27 cellular contexts compared by ENCODE assay signal in the genomic region with DNA sequence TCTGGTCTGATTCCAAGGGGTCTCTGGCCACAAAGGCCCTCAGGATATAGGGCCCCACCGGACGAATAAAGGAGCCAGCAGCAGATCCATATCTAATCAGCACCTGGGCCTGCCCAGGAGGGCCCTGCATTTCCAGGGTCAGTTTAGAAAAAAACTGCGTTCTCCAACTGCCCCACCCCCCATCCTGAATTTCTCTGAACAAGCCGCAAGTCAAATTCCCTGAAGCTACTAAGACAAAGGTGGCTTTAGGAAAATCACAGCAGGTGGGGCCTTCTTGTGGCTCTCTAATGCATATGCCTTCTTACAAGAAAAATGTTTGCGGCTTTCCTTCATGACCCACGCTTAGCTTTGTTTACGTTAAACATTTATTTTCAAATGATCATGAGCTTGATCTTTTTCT.
A peak's percentile ranks its signal among the peaks of the same experiment; 100 is the strongest.
DNase-seq lines count a peak whose midpoint lies in the region; ATAC-seq, FAIRE-seq and TF ChIP-seq lines count a peak whose summit lies in the region.
"Had no signal": no experiment of that assay in that cellular context is flagged by ENCODE, and none has a peak within 500 bp of the region (broad histone marks: within the 10 kb centered on the region; RNA-seq: fewer than 3 reads in every experiment).

No MANE protein-coding gene starts in this region.

- H2BK12ac ChIP-seq in H1 (ENCODE audit: low read depth, low read length): no peak overlapping the region
- H2BK12ac ChIP-seq in trophoblast cell (ENCODE audit: low read length): no peak overlapping the region

- no peak overlapping the region for H2AFZ ChIP-seq in H1 (ENCODE audit: low read length)
- H2AFZ ChIP-seq in trophoblast cell (ENCODE audit: insufficient read depth, low read length, poor library complexity): no peak overlapping the region

- H3K36me3 ChIP-seq in HEK293 (ENCODE audit: control insufficient read depth in 2 of 2, insufficient read depth in 1 of 2, low read length in 2 of 2) (no peaks in the 10 kb centered on the region), H1 (ENCODE audit: control insufficient read depth in 2 of 4, insufficient read depth in 4 of 4, low read length in 3 of 4) (no peaks in the 10 kb centered on the region), trophoblast cell (ENCODE audit: control insufficient read depth in 1 of 2, insufficient read depth in 2 of 2, low read length in 2 of 2) (no peaks in the 10 kb centered on the region)
- H3K36me3 ChIP-seq: left lung, spleen had no signal

- H2BK5ac ChIP-seq in H1 (ENCODE audit: low read depth, low read length): no peak overlapping the region
- H2BK5ac ChIP-seq in trophoblast cell (ENCODE audit: low read depth, low read length, poor library complexity): no peak overlapping the region

- intact Hi-C loops in activated T-helper 1 cell treated with anti-CD3 and anti-CD28 coated beads, Interleukin-12 subunit alpha, Interleukin-12 subunit beta, Interleukin-2, Interleukin-4 antibody, amounts not matched to agents 30 ng/mL and 10 ng/mL and 1 ng/mL, durations not matched to agents 14 hours and 24 hours and 36 hours (cut with micrococcal nuclease): no loop called here

- H2AK5ac ChIP-seq in H1 (ENCODE audit: low read depth, low read length) (no peak overlapping the region), trophoblast cell (ENCODE audit: low read length) (no peak overlapping the region)

- no peaks in the 10 kb centered on the region for H3K9me3 ChIP-seq in HEK293 (ENCODE audit: control insufficient read depth, insufficient read depth, low read depth, low read length)
- H3K9me3 ChIP-seq in H1 (ENCODE audit: insufficient read depth in 2 of 2, low read depth in 1 of 2, low read length in 1 of 2): no peaks in the 10 kb centered on the region
- no peaks in the 10 kb centered on the region for H3K9me3 ChIP-seq in trophoblast cell (ENCODE audit: insufficient read depth, low read depth, low read length)
- H3K9me3 ChIP-seq: left lung, spleen had no signal

- H2BK15ac ChIP-seq in H1 (ENCODE audit: low read length): no peak overlapping the region

- no peak overlapping the region for H2BK20ac ChIP-seq in H1 (ENCODE audit: low read length)

- WGBS in H1 (ENCODE audit: extremely low coverage in 1 of 2, insufficient coverage in 1 of 2, insufficient read length in 1 of 2, insufficient replicate concordance in 2 of 2, low coverage in 1 of 2, low lambda C conversion rate in 2 of 2, missing lambda C conversion rate in 1 of 2), 2 experiments: 0% methylated on average over 5 of the region's 7 CpGs; no CpG with 5 or more reads in 1 of the 2 experiments
- no CpG with 5 or more reads among the region's 7 CpGs for WGBS in trophoblast cell (ENCODE audit: extremely low coverage, insufficient coverage, insufficient read length)

- H3K14ac ChIP-seq in H1 (ENCODE audit: insufficient read length): no peak overlapping the region
- no peak overlapping the region for H3K14ac ChIP-seq in trophoblast cell (ENCODE audit: low read length)

- H3K4me1 ChIP-seq in HEK293 (ENCODE audit: control insufficient read depth, insufficient read depth, low read length) (no peaks in the 10 kb centered on the region), H1 (replicated peaks in 1 of 4; ENCODE audit: control insufficient read depth in 3 of 4, insufficient read depth in 4 of 4, low read length in 3 of 4) (peaks cover 4 to 26% (median 13%) of the 10 kb centered on the region in 4 experiments; a peak in 6 of 7 replicates), trophoblast cell (ENCODE audit: control insufficient read depth in 1 of 2, insufficient read depth in 2 of 2, low read length in 2 of 2) (peaks cover 0 to 4% of the 10 kb centered on the region in 2 experiments)
- H3K4me1 ChIP-seq: left lung, spleen had no signal

- H4K12ac ChIP-seq in trophoblast cell (ENCODE audit: low read depth, low read length): no peak overlapping the region

- no peaks in the 10 kb centered on the region for H3K36me3 Mint-ChIP-seq in activated T-helper 1 cell treated with anti-CD3 and anti-CD28 coated beads, Interleukin-12 subunit alpha, Interleukin-12 subunit beta, Interleukin-2, Interleukin-4 antibody, amounts not matched to agents 30 ng/mL and 10 ng/mL and 1 ng/mL, durations not matched to agents 14 hours and 24 hours and 36 hours (ENCODE audit: low read depth)
- H3K36me3 Mint-ChIP-seq: mesothelial cell of epicardium; stimulated activated memory B cell treated with anti-CD40 and anti-IgM and Interleukin-4, amounts not matched to agents 10 μg/mL and 1 μg/mL and 100 μg/mL, for 72 hours had no signal

- no peaks in the 10 kb centered on the region for H3K23me2 ChIP-seq in H1 (ENCODE audit: low read depth, low read length)

- no peaks in the 10 kb centered on the region for H3K4me1 Mint-ChIP-seq in activated T-helper 1 cell treated with anti-CD3 and anti-CD28 coated beads, Interleukin-12 subunit alpha, Interleukin-12 subunit beta, Interleukin-2, Interleukin-4 antibody, amounts not matched to agents 30 ng/mL and 10 ng/mL and 1 ng/mL, durations not matched to agents 14 hours and 24 hours and 36 hours (ENCODE audit: low read depth)

- H4K8ac ChIP-seq in H1 (ENCODE audit: extremely low read depth, insufficient read depth, low read length) (no peak overlapping the region), trophoblast cell (ENCODE audit: low read depth, low read length) (no peak overlapping the region)

- POLR2A ChIA-PET in HEK293 (lab: Yijun Ruan, JAX): no interaction called here
- POLR2A ChIA-PET in H1 (lab: Charles Lee; ENCODE audit: partially characterized antibody): interaction anchor here (0.9 to 1.7 kb wide), 3 partner anchors 21 to 365 kb away, joined by 3 to 5 read pairs (median 3); a partner anchor contains a TSS

- ATAC-seq in HG02798 (IDR thresholded peaks at IDR 0.05; ENCODE audit: poor library complexity, unreplicated experiment): no peak
- ATAC-seq: activated CD4-positive, alpha-beta T cell treated with anti-CD3 and anti-CD28 coated beads for 36 hours; GM12878; HCT116; left lung; naive thymus-derived CD4-positive, alpha-beta T cell; stimulated activated memory B cell treated with anti-CD40 and anti-IgM and Interleukin-4, amounts not matched to agents 10 μg/mL and 1 μg/mL and 100 μg/mL, for 72 hours had no signal

- H3K4me3 ChIP-seq in HEK293 (ENCODE audit: low read depth, low read length) (no peak overlapping the region), H1 (ENCODE audit: extremely low read depth in 1 of 4, insufficient read depth in 2 of 4, low read depth in 3 of 4, low read length in 4 of 4) (peak overlapping the region; percentile 7 to 57 (median 20); a peak in 5 of 8 replicates), trophoblast cell (ENCODE audit: low read depth, low read length) (no peak overlapping the region)
- H3K4me3 ChIP-seq: BLaER1 treated with 17β-estradiol and CSF1 and Interleukin-3, amounts not matched to agents 10 nM and 100 nM; GM12878; left lung; spleen had no signal

- no peaks in the 10 kb centered on the region for H3K9me3 Mint-ChIP-seq in activated T-helper 1 cell treated with anti-CD3 and anti-CD28 coated beads, Interleukin-12 subunit alpha, Interleukin-12 subunit beta, Interleukin-2, Interleukin-4 antibody, amounts not matched to agents 30 ng/mL and 10 ng/mL and 1 ng/mL, durations not matched to agents 14 hours and 24 hours and 36 hours
- H3K9me3 Mint-ChIP-seq: stimulated activated memory B cell treated with anti-CD40 and anti-IgM and Interleukin-4, amounts not matched to agents 10 μg/mL and 1 μg/mL and 100 μg/mL, for 72 hours had no signal

- TF ChIP-seq POLR2A in H1 (IDR thresholded peaks at IDR 0.05; ENCODE audit: control extremely low read depth in 1 of 2, low read depth in 2 of 2, low read length in 2 of 2): no peak

- CTCF ChIA-PET in HEK293 (lab: Yijun Ruan, JAX): interaction anchor here (0.6 to 1.5 kb wide), 4 partner anchors 9 to 219 kb away, joined by 3 to 5 read pairs (median 4); no protein-coding TSS in a partner anchor
- CTCF ChIA-PET in H1 (lab: Charles Lee; ENCODE audit: partially characterized antibody): interaction anchor here (1.1 to 1.7 kb wide), 5 partner anchors 14 to 214 kb away, joined by 3 to 5 read pairs (median 5); no protein-coding TSS in a partner anchor

- H2BK120ac ChIP-seq in H1 (replicated peaks; ENCODE audit: low read depth, low read length) (no peak overlapping the region), trophoblast cell (ENCODE audit: insufficient read depth, low read length, poor library complexity) (no peak overlapping the region)

- H3K9ac ChIP-seq in H1 (replicated peaks in 1 of 4; ENCODE audit: extremely low read depth in 1 of 4, low read depth in 3 of 4, low read length in 3 of 4) (no peak overlapping the region), trophoblast cell (ENCODE audit: low read length) (no peak overlapping the region)
- H3K9ac ChIP-seq: BLaER1 treated with 17β-estradiol and CSF1 and Interleukin-3, amounts not matched to agents 10 nM and 100 nM had no signal

- H3K27me3 ChIP-seq in H1 (replicated peaks in 1 of 4; ENCODE audit: control insufficient read depth in 3 of 4, extremely low read depth in 1 of 4, insufficient read depth in 3 of 4, low read length in 3 of 4) (peaks cover 0 to 2% (median 0%) of the 10 kb centered on the region in 4 experiments; a peak in 3 of 7 replicates), trophoblast cell (ENCODE audit: insufficient read depth, low read length) (no peaks in the 10 kb centered on the region)

- H3K18ac ChIP-seq in H1 (ENCODE audit: extremely low read depth, low read length): no peak overlapping the region
- H3K18ac ChIP-seq in trophoblast cell (ENCODE audit: low read length): no peak overlapping the region

- H3K4me2 ChIP-seq in H1 (ENCODE audit: insufficient read depth in 1 of 2, low read depth in 2 of 2, low read length in 2 of 2) (peak overlapping the region; percentile 64 to 81; a peak in 3 of 4 replicates), trophoblast cell (ENCODE audit: low read length) (no peak overlapping the region)
- H3K4me2 ChIP-seq: BLaER1 treated with 17β-estradiol and CSF1 and Interleukin-3, amounts not matched to agents 10 nM and 100 nM had no signal

- H3K4ac ChIP-seq in H1 (replicated peaks; ENCODE audit: insufficient read length, low read depth, low read length): no peak overlapping the region
- H3K4ac ChIP-seq in trophoblast cell (ENCODE audit: low read depth, low read length): no peak overlapping the region

- H3K4me3 Mint-ChIP-seq in activated T-helper 1 cell treated with anti-CD3 and anti-CD28 coated beads, Interleukin-12 subunit alpha, Interleukin-12 subunit beta, Interleukin-2, Interleukin-4 antibody, amounts not matched to agents 30 ng/mL and 10 ng/mL and 1 ng/mL, durations not matched to agents 14 hours and 24 hours and 36 hours: no peak overlapping the region
- H3K4me3 Mint-ChIP-seq: activated CD4-positive, alpha-beta T cell treated with anti-CD3 and anti-CD28 coated beads for 36 hours; mesothelial cell of epicardium; naive thymus-derived CD4-positive, alpha-beta T cell; stimulated activated memory B cell treated with anti-CD40 and anti-IgM and Interleukin-4, amounts not matched to agents 10 μg/mL and 1 μg/mL and 100 μg/mL, for 72 hours had no signal

- TF ChIP-seq RAD21 in H1 (IDR thresholded peaks at IDR 0.05 in 1 of 2, conservative IDR thresholded peaks at IDR 0.05 in 1 of 2; ENCODE audit: low read depth in 2 of 2, low read length in 2 of 2): no peak

- H3K27ac ChIP-seq in HEK293 (ENCODE audit: extremely low read depth, low read depth, low read length) (no peak overlapping the region), H1 (ENCODE audit: low read depth, low read length) (no peak overlapping the region), trophoblast cell (ENCODE audit: low read depth, low read length) (peak overlapping the region; percentile 10)
- H3K27ac ChIP-seq: BLaER1 treated with 17β-estradiol and CSF1 and Interleukin-3, amounts not matched to agents 10 nM and 100 nM; left lung; spleen had no signal

- no peak overlapping the region for H3K27ac Mint-ChIP-seq in activated T-helper 1 cell treated with anti-CD3 and anti-CD28 coated beads, Interleukin-12 subunit alpha, Interleukin-12 subunit beta, Interleukin-2, Interleukin-4 antibody, amounts not matched to agents 30 ng/mL and 10 ng/mL and 1 ng/mL, durations not matched to agents 14 hours and 24 hours and 36 hours
- H3K27ac Mint-ChIP-seq: activated CD4-positive, alpha-beta T cell treated with anti-CD3 and anti-CD28 coated beads for 36 hours; mesothelial cell of epicardium; naive thymus-derived CD4-positive, alpha-beta T cell had no signal

- FAIRE-seq in H1 (lab: Jason Lieb, UNC): peak; percentile 98
- FAIRE-seq: colon, GM12878, RCC 7860 had no signal

- no peak overlapping the region for H3K56ac ChIP-seq in H1 (replicated peaks; ENCODE audit: insufficient read length, low read depth, low read length)

- H3K79me2 ChIP-seq in H1 (ENCODE audit: control insufficient read depth in 1 of 2, insufficient read depth in 2 of 2, low read length in 2 of 2): no peaks in the 10 kb centered on the region
- H3K79me2 ChIP-seq in trophoblast cell (ENCODE audit: control insufficient read depth, insufficient read depth, low read length, poor library complexity): no peaks in the 10 kb centered on the region

- peak in 1 of 2 experiments; percentile 68; a peak in 1 of 3 replicates for TF ChIP-seq EP300 in H1 (IDR thresholded peaks at IDR 0.05; ENCODE audit: borderline replicate concordance in 1 of 2, low read depth in 2 of 2, low read length in 2 of 2)

- DNase-seq in H1 (ENCODE audit: low read depth in 1 of 2, low spot score in 2 of 2) (peak in 1 of 2 experiments; percentile 55), islet precursor cell (peak; percentile 74), trophoblast cell (peak in 1 of 2 donors; percentile 29), NCI-H2107 (lab: John Stamatoyannopoulos, UW) (no peak), GM13977 (ENCODE audit: low spot score) (no peak)
- DNase-seq in activated T-helper 1 cell treated with anti-CD3 and anti-CD28 coated beads, Interleukin-12 subunit alpha, Interleukin-12 subunit beta, Interleukin-2, Interleukin-4 antibody, amounts not matched to agents 30 ng/mL and 10 ng/mL and 1 ng/mL, durations not matched to agents 14 hours and 24 hours and 36 hours (ENCODE audit: low spot score): no peak
- DNase-seq: ACHN; activated CD4-positive, alpha-beta T cell treated with anti-CD3 and anti-CD28 coated beads for 36 hours; activated CD8-positive, alpha-beta memory T cell treated with anti-CD3 and anti-CD28 coated beads for 24 hours; activated T-cell treated with anti-CD3 and anti-CD28 coated beads, Interleukin-2, amount 50 U/mL, for 1 hour; DND-41; KBM-7; left lung; naive thymus-derived CD4-positive, alpha-beta T cell; NCI-H2171; NCI-H526 treated with DMSO at 0.1 percent for 48 hours; spleen; stimulated activated CD4-positive, alpha-beta T cell treated with anti-CD3 and anti-CD28 coated beads, Interleukin-2, amount 100 ng/mL, for 48 hours had no signal

- no peaks in the 10 kb centered on the region for H4K20me1 ChIP-seq in H1 (replicated peaks in 1 of 2; ENCODE audit: control insufficient read depth in 1 of 2, insufficient read depth in 2 of 2, low read length in 2 of 2)

- H3K79me1 ChIP-seq in H1 (ENCODE audit: low read depth, low read length): no peaks in the 10 kb centered on the region
- no peaks in the 10 kb centered on the region for H3K79me1 ChIP-seq in trophoblast cell (ENCODE audit: low read length)

- TF ChIP-seq CTCF in HEK293 (tag by site-specific recombination; IDR thresholded peaks at IDR 0.05) (no peak), H1 (IDR thresholded peaks at IDR 0.05; ENCODE audit: control extremely low read depth in 1 of 3, insufficient read depth in 1 of 3, low read depth in 1 of 3, low read length in 3 of 3) (no peak), GM13977 (IDR thresholded peaks at IDR 0.05; ENCODE audit: extremely low read depth, insufficient read depth, missing control alignments) (no peak)

- H4K91ac ChIP-seq in H1 (replicated peaks; ENCODE audit: insufficient read length, low read length) (no peak overlapping the region), trophoblast cell (ENCODE audit: low read depth, low read length) (no peak overlapping the region)

- in situ Hi-C loops in GM13977 (cut with MboI; ENCODE audit: low pct_unique_long_range_greater_than_20kb, low sequenced_read_pairs, unreplicated experiment): no loop called here

- H3K27me3 Mint-ChIP-seq in activated T-helper 1 cell treated with anti-CD3 and anti-CD28 coated beads, Interleukin-12 subunit alpha, Interleukin-12 subunit beta, Interleukin-2, Interleukin-4 antibody, amounts not matched to agents 30 ng/mL and 10 ng/mL and 1 ng/mL, durations not matched to agents 14 hours and 24 hours and 36 hours (ENCODE audit: insufficient read depth): no peaks in the 10 kb centered on the region
- H3K27me3 Mint-ChIP-seq: activated CD4-positive, alpha-beta T cell treated with anti-CD3 and anti-CD28 coated beads for 36 hours; naive thymus-derived CD4-positive, alpha-beta T cell; stimulated activated memory B cell treated with anti-CD40 and anti-IgM and Interleukin-4, amounts not matched to agents 10 μg/mL and 1 μg/mL and 100 μg/mL, for 72 hours had no signal

- H4K5ac ChIP-seq in H1 (ENCODE audit: insufficient read length, low read depth, low read length): no peak overlapping the region

- no peak overlapping the region for H3K23ac ChIP-seq in H1 (ENCODE audit: insufficient read length)
- no peak overlapping the region for H3K23ac ChIP-seq in trophoblast cell (ENCODE audit: low read length)

Comparison
In these comparisons a context has a peak if more than half of its experiments do, and no peak if none do; other contexts are left out.
1. H3K4me3 ChIP-seq: peak in H1 (4 of 4); none in HEK293 (single experiment) and trophoblast cell (single experiment).